Comparison of ENCODE assay signal across 22 cellular contexts in genomic region chr10:125262414-125262813, GRCh38.
A peak's percentile ranks its signal among the peaks of the same experiment; 100 is the strongest.
DNase-seq lines count a peak whose midpoint lies in the region; ATAC-seq, FAIRE-seq and TF ChIP-seq lines count a peak whose summit lies in the region.
"Had no signal": no experiment of that assay in that cellular context is flagged by ENCODE, and none has a peak within 500 bp of the region (broad histone marks: within the 10 kb centered on the region; RNA-seq: fewer than 3 reads in every experiment).

No MANE protein-coding gene starts in this region.

- 83% methylated on average over 6 of the region's 6 CpGs for WGBS in esophagus muscularis mucosa
- 79 to 90% (median 86%) methylated on average over 6 of the region's 6 CpGs for WGBS in psoas muscle, 3 donors

- H3K4me3 Mint-ChIP-seq in Calu3 (ENCODE audit: low read depth, unreplicated experiment) = no peak overlapping the region
- H3K4me3 Mint-ChIP-seq: CD14-positive monocyte; CD4-positive, alpha-beta memory T cell; HFFc6 had no signal

- peaks cover 25% of the 10 kb centered on the region for H3K4me1 Mint-ChIP-seq in Calu3 (ENCODE audit: low read depth, unreplicated experiment)
- H3K4me1 Mint-ChIP-seq: CD14-positive monocyte; CD4-positive, alpha-beta memory T cell had no signal

- H3K27me3 ChIP-seq in PC-3 (ENCODE audit: low read length) (no peaks in the 10 kb centered on the region), esophagus muscularis mucosa (peaks cover 0 to 31% (median 0%) of the 10 kb centered on the region in 4 donors), psoas muscle (ENCODE audit: insufficient read depth in 3 of 3, low read length in 2 of 3) (no peaks in the 10 kb centered on the region)
- H3K27me3 ChIP-seq: BLaER1 had no signal

- peaks cover 3% of the 10 kb centered on the region for H3K9me3 Mint-ChIP-seq in Calu3 (ENCODE audit: low read depth, unreplicated experiment)
- H3K9me3 Mint-ChIP-seq: HFFc6 had no signal

- POLR2A ChIA-PET in PC-3 (lab: Charles Lee; ENCODE audit: unreplicated experiment) = no interaction called here

- H3K4me1 ChIP-seq in PC-3 (ENCODE audit: insufficient read depth, low read length) = peaks cover 34% of the 10 kb centered on the region
- no peaks in the 10 kb centered on the region for H3K4me1 ChIP-seq in esophagus muscularis mucosa
- H3K4me1 ChIP-seq in psoas muscle = no peaks in the 10 kb centered on the region
- H3K4me1 ChIP-seq: BLaER1 had no signal

- H3K9me3 ChIP-seq in PC-3 (ENCODE audit: low read length) = no peaks in the 10 kb centered on the region
- no peaks in the 10 kb centered on the region for H3K9me3 ChIP-seq in esophagus muscularis mucosa
- H3K9me3 ChIP-seq in psoas muscle = no peaks in the 10 kb centered on the region

- TF ChIP-seq POLR2A in esophagus muscularis mucosa (IDR thresholded peaks at IDR 0.05; ENCODE audit: low read depth) = no peak

- no peak overlapping the region for H3K4me3 ChIP-seq in PC-3 (ENCODE audit: low read length)
- H3K4me3 ChIP-seq in esophagus muscularis mucosa = no peak overlapping the region
- no peak overlapping the region for H3K4me3 ChIP-seq in psoas muscle
- H3K4me3 ChIP-seq: BLaER1, GM12878 had no signal

- H3K27ac Mint-ChIP-seq in Calu3 (ENCODE audit: unreplicated experiment) = peak overlapping the region; percentile 53
- H3K27ac Mint-ChIP-seq: CD14-positive monocyte; CD4-positive, alpha-beta memory T cell; HFFc6 had no signal

- no peak overlapping the region for H3K27ac ChIP-seq in PC-3 (ENCODE audit: low read length)
- H3K27ac ChIP-seq in esophagus muscularis mucosa (replicated peaks in 1 of 4) = no peak overlapping the region
- H3K27ac ChIP-seq in psoas muscle = no peak overlapping the region
- H3K27ac ChIP-seq: BLaER1, HL-60 had no signal

- FAIRE-seq in urothelium cell line (lab: Jason Lieb, UNC) = peak; percentile 44
- FAIRE-seq: GM12878, GM19239 had no signal

- H3K36me3 Mint-ChIP-seq in Calu3 (ENCODE audit: insufficient read depth, unreplicated experiment) = peaks cover 4% of the 10 kb centered on the region
- H3K36me3 Mint-ChIP-seq: CD14-positive monocyte; CD4-positive, alpha-beta memory T cell had no signal

- DNase-seq in Calu3 (no peak), PC-3 (no peak), esophagus muscularis mucosa (ENCODE audit: extremely low spot score) (peak; percentile 26), urothelium cell line (ENCODE audit: low spot score) (no peak), psoas muscle (no peak)
- no peak for DNase-seq in effector CD8-positive, alpha-beta T cell (lab: John Stamatoyannopoulos, UW)
- DNase-seq: 8988T; CD4-positive, alpha-beta memory T cell; DMS 273 treated with DMSO at 0.1 percent for 48 hours; DMS53; DND-41; EL; GOT3; H7; HFFc6 had no signal

- no peaks in the 10 kb centered on the region for H3F3A ChIP-seq in PC-3 (ENCODE audit: low read length, unreplicated experiment)

- peak overlapping the region; percentile 70; the same call in 1 of the 2 replicates for H3K4me2 ChIP-seq in PC-3 (ENCODE audit: low read length)
- H3K4me2 ChIP-seq: BLaER1 had no signal

- ATAC-seq in PC-3 = no peak
- ATAC-seq in GM19467 (IDR thresholded peaks at IDR 0.05; ENCODE audit: unreplicated experiment) = no peak
- ATAC-seq in psoas muscle = no peak
- ATAC-seq: GM12878, HCT116 had no signal

- no peak for TF ChIP-seq CTCF in Calu3 (IDR thresholded peaks at IDR 0.05; ENCODE audit: unreplicated experiment)
- TF ChIP-seq CTCF in PC-3 (conservative IDR thresholded peaks at IDR 0.05; ENCODE audit: low read depth, low read length) = no peak
- TF ChIP-seq CTCF in esophagus muscularis mucosa (IDR thresholded peaks at IDR 0.05) = no peak
- TF ChIP-seq CTCF in psoas muscle (IDR thresholded peaks at IDR 0.05) = no peak

- H3K9me2 ChIP-seq in PC-3 (replicated peaks; ENCODE audit: low read length) = no peaks in the 10 kb centered on the region

- CTCF ChIA-PET in Calu3 (lab: Charles Lee) (no interaction called here), PC-3 (lab: Charles Lee) (no interaction called here)

- BruUV-seq in Calu3 (replicated peaks; lab: Mats Ljungman, UMichigan) (no TSS peak), PC-3 (replicated peaks; lab: Mats Ljungman, UMichigan) (no TSS peak)

- H4K20me1 ChIP-seq in PC-3 (ENCODE audit: low read length) = no peaks in the 10 kb centered on the region
- H4K20me1 ChIP-seq: BLaER1 had no signal

- H3K36me3 ChIP-seq in PC-3 (ENCODE audit: low read depth, low read length) (no peaks in the 10 kb centered on the region), esophagus muscularis mucosa (no peaks in the 10 kb centered on the region), psoas muscle (ENCODE audit: insufficient read depth in 1 of 2, low read depth in 1 of 2) (no peaks in the 10 kb centered on the region)
- H3K36me3 ChIP-seq: BLaER1 had no signal

- no peaks in the 10 kb centered on the region for H3K27me3 Mint-ChIP-seq in Calu3 (ENCODE audit: unreplicated experiment)

- no peak overlapping the region for H2AFZ ChIP-seq in PC-3 (ENCODE audit: low read length)

- intact Hi-C loops in Calu3 (cut with micrococcal nuclease; ENCODE audit: unreplicated experiment) (no loop called here), PC-3 (cut with micrococcal nuclease) (no loop called here), esophagus muscularis mucosa (cut with DNase I) (no loop called here), psoas muscle (cut with DNase I) (no loop called here)

- no peak overlapping the region for H3K9ac ChIP-seq in PC-3 (ENCODE audit: low read length)
- H3K9ac ChIP-seq: BLaER1 had no signal

- no peaks in the 10 kb centered on the region for H3K79me2 ChIP-seq in PC-3 (ENCODE audit: low read length)

- TF ChIP-seq EP300 in esophagus muscularis mucosa (IDR thresholded peaks at IDR 0.05) = no peak
